ENCODE assay signal across 2 cellular contexts in genomic region chr16:88906020-88906419, GRCh38.
TF ChIP-seq lines count a peak whose summit lies in the region.

No MANE protein-coding gene starts in this region.

TF ChIP-seq in IMR-90, 13 proteins besides CTCF, POLR2A, EP300 and RAD21:
- TF ChIP-seq MXI1 (IDR thresholded peaks at IDR 0.05; ENCODE audit: borderline replicate concordance, low read depth, low read length) (no peak), RFX5 (IDR thresholded peaks at IDR 0.05; ENCODE audit: low read depth, low read length) (no peak), MAFK (IDR thresholded peaks at IDR 0.05; ENCODE audit: low read depth, low read length) (no peak), CEBPB (IDR thresholded peaks at IDR 0.05; ENCODE audit: low read depth, low read length) (no peak), FOS (IDR thresholded peaks at IDR 0.05; ENCODE audit: low read depth, low read length) (no peak)

TF ChIP-seq in H1, 55 proteins besides CTCF, POLR2A, EP300 and RAD21:
- TF ChIP-seq CBX8 (IDR thresholded peaks at IDR 0.05; ENCODE audit: borderline replicate concordance, low read depth, low read length) (no peak), GTF2F1 (IDR thresholded peaks at IDR 0.05; ENCODE audit: borderline replicate concordance, low read depth, low read length) (no peak), CBX5 (IDR thresholded peaks at IDR 0.05; ENCODE audit: low read depth, low read length) (no peak), GABPA (IDR thresholded peaks at IDR 0.05; ENCODE audit: borderline replicate concordance, insufficient read depth, low read length) (no peak), ATF2 (IDR thresholded peaks at IDR 0.05; ENCODE audit: low read length) (no peak), NANOG (IDR thresholded peaks at IDR 0.05; ENCODE audit: insufficient read depth, low read depth, low read length, poor library complexity, severe bottlenecking) (no peak), TAF1 (IDR thresholded peaks at IDR 0.05; ENCODE audit: low read depth, low read length) (no peak), SIRT6 (IDR thresholded peaks at IDR 0.05; ENCODE audit: low read length) (no peak)
